ENCODE assay signal across 8 cellular contexts in genomic region chr16:10942352-10943297, GRCh38. TPM values are rescaled to one million over a fixed set of nuclear protein-coding genes. Genes with fewer than 3 reads are reported as not detected.
DNase-seq lines count a peak whose midpoint lies in the region; ATAC-seq and TF ChIP-seq lines count a peak whose summit lies in the region.

Gene DEXI, minus strand, starts transcription at chr16:10942468. Its CDS starts 463 bp downstream, at chr16:10942005.

- no peak within 1 kb of the TSS for H3K4ac ChIP-seq in mesendoderm (ENCODE audit: low read depth, low read length)

- peak within 1 kb of the TSS; percentile 57 for H3K4me3 ChIP-seq in CD8-positive, alpha-beta T cell (ENCODE audit: low read depth, low read length)
- H3K4me3 ChIP-seq in mesendoderm (ENCODE audit: low read length) = peak within 1 kb of the TSS; percentile 64

- peak within 1 kb of the TSS; percentile 93 for H3K4me3 Mint-ChIP-seq in CD8-positive, alpha-beta T cell
- H3K4me3 Mint-ChIP-seq in effector memory CD8-positive, alpha-beta T cell = peak within 1 kb of the TSS; percentile 93 to 96

- no peak within 1 kb of the TSS for H3K23ac ChIP-seq in mesendoderm (ENCODE audit: low read length)

- no peak within 1 kb of the TSS for H2BK120ac ChIP-seq in mesendoderm (ENCODE audit: low read depth, low read length)

- H3K36me3 Mint-ChIP-seq in CD8-positive, alpha-beta T cell = peaks cover 8% of the 10 kb centered on the region
- peaks cover 5% of the 10 kb centered on the region for H3K36me3 Mint-ChIP-seq in effector memory CD8-positive, alpha-beta T cell (ENCODE audit: insufficient read depth)

- peaks cover 31% of the 10 kb centered on the region for H3K79me2 ChIP-seq in mesendoderm (ENCODE audit: control insufficient read depth, insufficient read depth, low read length)

- no peak within 1 kb of the TSS for H4K8ac ChIP-seq in mesendoderm (ENCODE audit: low read depth, low read length)

- H3K27me3 ChIP-seq in CD8-positive, alpha-beta T cell (ENCODE audit: insufficient read depth, low read length) = no peaks in the 10 kb centered on the region
- H3K27me3 ChIP-seq in mesendoderm (ENCODE audit: insufficient read depth, low read length, poor library complexity) = no peaks in the 10 kb centered on the region

- H3K18ac ChIP-seq in mesendoderm (ENCODE audit: low read length) = peak within 1 kb of the TSS; percentile 51

- H2BK5ac ChIP-seq in mesendoderm (ENCODE audit: low read length) = no peak within 1 kb of the TSS

- H4K5ac ChIP-seq in mesendoderm (ENCODE audit: low read length) = no peak within 1 kb of the TSS

- no CpG with 5 or more reads among the region's 60 CpGs for WGBS in mesendoderm (ENCODE audit: extremely low coverage, insufficient coverage, low lambda C conversion rate)

- intact Hi-C loops in CD8-positive, alpha-beta T cell (cut with DNase I, micrococcal nuclease) = loop anchor here (1.0 to 10.0 kb wide), 9 partner anchors 198 to 1860 kb away; partner anchors contain the start of genes SNX29 (in 2 of the 2), CPPED1 (in 1 of the 2), RSL1D1 (in 1 of the 2) and SOCS1 (in 1 of the 2)

- peaks cover 68% of the 10 kb centered on the region for H3K4me1 ChIP-seq in CD8-positive, alpha-beta T cell (ENCODE audit: insufficient read depth, low read length)
- peaks cover 31% of the 10 kb centered on the region for H3K4me1 ChIP-seq in mesendoderm (ENCODE audit: control insufficient read depth, low read depth, low read length)

- H3K27ac Mint-ChIP-seq in CD8-positive, alpha-beta T cell = peak within 1 kb of the TSS; percentile 79
- H3K27ac Mint-ChIP-seq in effector memory CD8-positive, alpha-beta T cell = peak within 1 kb of the TSS; percentile 58 to 92

- CTCF ChIA-PET in CD8-positive, alpha-beta T cell (lab: Charles Lee) = interaction anchor here (1.0 kb wide), 1 partner anchor 22 kb away, joined by 3 read pairs; no protein-coding TSS in a partner anchor

- no peak within 1 kb of the TSS for H2AK5ac ChIP-seq in mesendoderm (ENCODE audit: low read length)

- H3K4me2 ChIP-seq in mesendoderm (ENCODE audit: low read length) = peak within 1 kb of the TSS; percentile 95

- no peaks in the 10 kb centered on the region for H3K9me3 Mint-ChIP-seq in CD8-positive, alpha-beta T cell
- H3K9me3 Mint-ChIP-seq in effector memory CD8-positive, alpha-beta T cell = no peaks in the 10 kb centered on the region

- H3K9me3 ChIP-seq in CD8-positive, alpha-beta T cell (ENCODE audit: low read length) = no peaks in the 10 kb centered on the region

- H3K56ac ChIP-seq in mesendoderm (ENCODE audit: low read length) = peak within 1 kb of the TSS; percentile 84

- ATAC-seq in CD8-positive, alpha-beta T cell = peak; percentile 83
- peak; percentile 72 for ATAC-seq in GM19455 (IDR thresholded peaks at IDR 0.05; ENCODE audit: unreplicated experiment)
- peak; percentile 81 for ATAC-seq in effector memory CD8-positive, alpha-beta T cell (replicated peaks)

- no peak within 1 kb of the TSS for H2BK15ac ChIP-seq in mesendoderm (replicated peaks; ENCODE audit: low read depth)

- peak within 1 kb of the TSS; percentile 80 for H3K9ac ChIP-seq in mesendoderm (ENCODE audit: low read length)

- TF ChIP-seq CTCF in CD8-positive, alpha-beta T cell (IDR thresholded peaks at IDR 0.05) = no peak

- H3K36me3 ChIP-seq in CD8-positive, alpha-beta T cell (ENCODE audit: insufficient read depth, low read length) = no peaks in the 10 kb centered on the region
- no peaks in the 10 kb centered on the region for H3K36me3 ChIP-seq in mesendoderm (ENCODE audit: control insufficient read depth, insufficient read depth, low read length)

- no peaks in the 10 kb centered on the region for H3K27me3 Mint-ChIP-seq in CD8-positive, alpha-beta T cell (ENCODE audit: low read depth)
- no peaks in the 10 kb centered on the region for H3K27me3 Mint-ChIP-seq in effector memory CD8-positive, alpha-beta T cell

- peaks cover 75% of the 10 kb centered on the region for H3K4me1 Mint-ChIP-seq in CD8-positive, alpha-beta T cell (ENCODE audit: low read depth)
- H3K4me1 Mint-ChIP-seq in effector memory CD8-positive, alpha-beta T cell (ENCODE audit: low read depth in 2 of 2) = peaks cover 62 to 73% of the 10 kb centered on the region in 2 donors

- H3K27ac ChIP-seq in CD8-positive, alpha-beta T cell (ENCODE audit: low read depth, low read length) = peak within 1 kb of the TSS; percentile 47
- peak within 1 kb of the TSS; percentile 24 for H3K27ac ChIP-seq in mesendoderm (ENCODE audit: low read depth, low read length)

- POLR2A ChIA-PET in CD8-positive, alpha-beta T cell (lab: Charles Lee) = interaction anchor here (1.0 to 1.3 kb wide), 3 partner anchors 199 to 748 kb away, joined by 3 read pairs; partner anchors contain the start of genes NUBP1 and SOCS1

- H3K79me1 ChIP-seq in mesendoderm (ENCODE audit: low read length) = peaks cover 30% of the 10 kb centered on the region

- DNase-seq in CD8-positive, alpha-beta T cell = peak; percentile 85 to 97 (median 94)
- DNase-seq in HPDE6-E6E7 (ENCODE audit: extremely low spot score) = peak; percentile 96
- DNase-seq in NK-92 (lab: John Stamatoyannopoulos, UW; ENCODE audit: unreplicated experiment) = peak; percentile 42
- DNase-seq in activated CD8-positive, alpha-beta memory T cell treated with anti-CD3 and anti-CD28 coated beads for 4 hours (ENCODE audit: low read depth in 2 of 2) = peak; percentile 89 to 91
- peak; percentile 92 to 97 (median 94) for DNase-seq in effector memory CD8-positive, alpha-beta T cell
- peak; percentile 90 for DNase-seq in mesendoderm
- DNase-seq in stimulated activated CD8-positive, alpha-beta memory T cell treated with anti-CD3 and anti-CD28 coated beads, Interleukin-15, amount 100 ng/mL, for 1 hour (ENCODE audit: low read depth) = peak; percentile 81

RNA-seq across cellular contexts. Expression of gene DEXI, which starts in this region (rescaled TPM):
- 1 to 10 TPM; 4.7 to 5.6 TPM for total RNA-seq in CD8-positive, alpha-beta T cell
- polyA plus RNA-seq in mesendoderm (2013, experiment 1 of 2) = 19.9 TPM
- polyA plus RNA-seq in mesendoderm (2013, experiment 2 of 2) = 18.6 TPM

Comparison
In these comparisons a context has a peak if more than half of its experiments do, and no peak if none do; other contexts are left out.
1. Peak in every context shown above with its lines: DNase-seq, ATAC-seq, H3K4me3 ChIP-seq and H3K27ac ChIP-seq.
2. DNase-seq: peak in every context shown above with its lines; median percentile 96 in HPDE6-E6E7; 94 in CD8-positive, alpha-beta T cell; 94 in effector memory CD8-positive, alpha-beta T cell; 90 in activated CD8-positive, alpha-beta memory T cell treated with anti-CD3 and anti-CD28 coated beads for 4 hours; 90 in mesendoderm; 81 in stimulated activated CD8-positive, alpha-beta memory T cell treated with anti-CD3 and anti-CD28 coated beads, Interleukin-15, amount 100 ng/mL, for 1 hour; 42 in NK-92.